8 cellular contexts compared by ENCODE assay signal in the genomic region with DNA sequence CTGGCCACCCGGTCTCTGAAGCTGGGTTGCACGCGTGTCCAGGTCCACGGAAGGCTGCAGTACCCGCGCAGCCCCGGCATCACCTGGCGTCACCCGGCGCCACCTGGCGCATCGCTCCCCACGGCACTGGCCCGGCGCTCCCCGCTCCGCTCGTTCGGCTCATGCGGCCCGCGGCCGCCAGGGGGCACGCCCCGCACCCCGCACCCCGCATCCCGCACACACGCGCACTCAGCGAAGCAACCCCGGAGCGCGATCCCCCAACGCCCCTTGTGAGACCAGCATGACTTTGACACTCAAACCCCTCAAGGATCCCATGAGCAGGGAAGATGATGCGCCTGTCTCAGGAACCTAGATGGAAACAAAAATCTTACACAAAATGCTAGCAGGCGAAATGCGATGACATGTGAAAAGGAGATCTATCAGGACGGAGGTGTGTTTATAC. TPM values are rescaled to one million over a fixed set of nuclear protein-coding genes. Genes with fewer than 3 reads are reported as not detected.
DNase-seq lines count a peak whose midpoint lies in the region; ATAC-seq and TF ChIP-seq lines count a peak whose summit lies in the region.

No MANE protein-coding gene starts in this region.

- no peaks in the 10 kb centered on the region for H3K36me3 Mint-ChIP-seq in activated T-helper 17 cell treated with anti-CD3 and anti-CD28 coated beads, Interleukin-2, amount 50 U/mL, for 72 hours (ENCODE audit: low read depth)
- H3K36me3 Mint-ChIP-seq in progenitor cell of endocrine pancreas (ENCODE audit: insufficient read depth), result no peaks in the 10 kb centered on the region

- peak overlapping the region; percentile 64 for H3K4me3 Mint-ChIP-seq in activated T-helper 17 cell treated with anti-CD3 and anti-CD28 coated beads, Interleukin-2, amount 50 U/mL, for 72 hours
- H3K4me3 Mint-ChIP-seq in progenitor cell of endocrine pancreas (ENCODE audit: low read depth), result no peak overlapping the region

- DNase-seq in AG08396 (ENCODE audit: low spot score), result peak; percentile 77
- DNase-seq in GM19240 (ENCODE audit: insufficient read length, low spot score), result peak; percentile 67
- peak; percentile 88 for DNase-seq in NCI-H69 (lab: John Stamatoyannopoulos, UW)
- no peak for DNase-seq in foreskin keratinocyte
- DNase-seq in progenitor cell of endocrine pancreas (ENCODE audit: low spot score, unreplicated experiment), result peak; percentile 61
- no peak for DNase-seq in NCI-H2196 treated with DMSO at 0.1 percent for 48 hours (lab: John Stamatoyannopoulos, UW; ENCODE audit: unreplicated experiment)

- peaks cover 5% of the 10 kb centered on the region for H3K4me1 Mint-ChIP-seq in activated T-helper 17 cell treated with anti-CD3 and anti-CD28 coated beads, Interleukin-2, amount 50 U/mL, for 72 hours
- H3K4me1 Mint-ChIP-seq in progenitor cell of endocrine pancreas (ENCODE audit: low read depth), result peaks cover 4% of the 10 kb centered on the region

- H3K27ac Mint-ChIP-seq in activated T-helper 17 cell treated with anti-CD3 and anti-CD28 coated beads, Interleukin-2, amount 50 U/mL, for 72 hours, result no peak overlapping the region
- H3K27ac Mint-ChIP-seq in progenitor cell of endocrine pancreas, result no peak overlapping the region

- no peak overlapping the region for H3K27ac ChIP-seq in foreskin keratinocyte

- peak; percentile 29 for ATAC-seq in activated T-helper 17 cell treated with anti-CD3 and anti-CD28 coated beads, Interleukin-2, amount 50 U/mL, for 72 hours (replicated peaks)
- ATAC-seq in foreskin keratinocyte (peak; percentile 69), HG03196 (IDR thresholded peaks at IDR 0.05; ENCODE audit: unreplicated experiment) (no peak)

- H3K9me3 Mint-ChIP-seq in activated T-helper 17 cell treated with anti-CD3 and anti-CD28 coated beads, Interleukin-2, amount 50 U/mL, for 72 hours, result no peaks in the 10 kb centered on the region
- no peaks in the 10 kb centered on the region for H3K9me3 Mint-ChIP-seq in progenitor cell of endocrine pancreas (ENCODE audit: low read depth)

- TF ChIP-seq CTCF in foreskin keratinocyte (conservative IDR thresholded peaks at IDR 0.05), result peak; percentile 91
- peak; percentile 97 for TF ChIP-seq CTCF in progenitor cell of endocrine pancreas (IDR thresholded peaks at IDR 0.05; ENCODE audit: unreplicated experiment)

- H3K27me3 ChIP-seq in foreskin keratinocyte, result peaks cover 6% of the 10 kb centered on the region

- peaks cover 4% of the 10 kb centered on the region for H3K4me1 ChIP-seq in foreskin keratinocyte

- H3K27me3 Mint-ChIP-seq in activated T-helper 17 cell treated with anti-CD3 and anti-CD28 coated beads, Interleukin-2, amount 50 U/mL, for 72 hours, result peaks cover 6% of the 10 kb centered on the region
- H3K27me3 Mint-ChIP-seq in progenitor cell of endocrine pancreas, result peaks cover 41% of the 10 kb centered on the region

RNA-seq across cellular contexts. Expression of gene B3GNT6, which starts 11.9 kb away (rescaled TPM):
- not detected for total RNA-seq in activated T-helper 17 cell treated with anti-CD3 and anti-CD28 coated beads, Interleukin-2, amount 50 U/mL, for 72 hours
- total RNA-seq in foreskin keratinocyte, result not detected in 2 replicates
- not detected in 2 replicates for polyA plus RNA-seq in foreskin keratinocyte
- total RNA-seq in progenitor cell of endocrine pancreas, result not detected in 2 replicates

RNA-seq across cellular contexts. Expression of gene CAPN5, which starts 20.7 kb away (rescaled TPM):
- under 1 TPM; 0.19 to 0.93 TPM for total RNA-seq in activated T-helper 17 cell treated with anti-CD3 and anti-CD28 coated beads, Interleukin-2, amount 50 U/mL, for 72 hours
- total RNA-seq in foreskin keratinocyte (0.81 and 1.4 TPM in 2 replicates), progenitor cell of endocrine pancreas (9.5 and 10.9 TPM in 2 replicates)
- 0.88 and 1.5 TPM in 2 replicates for polyA plus RNA-seq in foreskin keratinocyte

RNA-seq across cellular contexts. Expression of gene OMP, which starts 56.6 kb away (rescaled TPM):
- total RNA-seq in activated T-helper 17 cell treated with anti-CD3 and anti-CD28 coated beads, Interleukin-2, amount 50 U/mL, for 72 hours, result not detected
- total RNA-seq in foreskin keratinocyte (not detected in 2 replicates), progenitor cell of endocrine pancreas (not detected in 2 replicates)
- polyA plus RNA-seq in foreskin keratinocyte, result not detected in 2 replicates

Comparison
In these comparisons a context has a peak if more than half of its experiments do, and no peak if none do; other contexts are left out.
1. DNase-seq: peak in AG08396 (single experiment), GM19240 (single experiment), NCI-H69 (single experiment) and progenitor cell of endocrine pancreas (single experiment); none in foreskin keratinocyte (0 of 2) and NCI-H2196 treated with DMSO at 0.1 percent for 48 hours (single experiment).